In the genomic region with DNA sequence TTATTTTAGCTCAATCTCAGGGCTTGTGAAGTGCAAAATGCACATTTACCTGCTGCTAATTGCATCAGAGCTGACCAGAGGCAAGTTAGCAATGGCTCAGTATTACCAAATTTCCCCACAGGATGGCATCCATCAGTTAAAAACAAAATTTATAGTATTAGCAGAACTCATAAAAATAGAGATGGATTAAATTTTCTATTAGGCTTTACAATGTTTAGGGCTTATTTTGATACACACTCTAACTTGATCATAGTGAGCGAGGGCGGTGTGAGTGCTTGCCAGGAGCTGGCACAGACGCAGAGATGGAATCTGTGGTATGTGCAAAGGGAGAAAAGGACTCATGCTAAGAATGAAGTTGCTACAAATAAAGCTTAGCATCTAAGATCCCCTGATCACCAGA, we compare ENCODE assay signal across 13 cellular contexts.
DNase-seq lines count a peak whose midpoint lies in the region; ATAC-seq and TF ChIP-seq lines count a peak whose summit lies in the region.
"Had no signal": no experiment of that assay in that cellular context is flagged by ENCODE, and none has a peak within 500 bp of the region (broad histone marks: within the 10 kb centered on the region; RNA-seq: fewer than 3 reads in every experiment).

No MANE protein-coding gene starts in this region.

- H3K4me1 Mint-ChIP-seq in GM23338 = peaks cover 21% of the 10 kb centered on the region; the same call in 2 of the 3 replicates
- H3K4me1 Mint-ChIP-seq: activated naive CD4-positive, alpha-beta T cell treated with anti-CD3 and anti-CD28 coated beads, Interleukin-2, amount 50 U/mL, for 24 hours; stimulated activated naive B cell treated with anti-CD40 and anti-IgM and Interleukin-4, amounts not matched to agents 10 μg/mL and 1 μg/mL and 100 μg/mL, for 72 hours had no signal

- H3K9me3 Mint-ChIP-seq in GM23338 = no peaks in the 10 kb centered on the region; the same call in 2 of the 3 replicates
- H3K9me3 Mint-ChIP-seq: activated naive CD4-positive, alpha-beta T cell treated with anti-CD3 and anti-CD28 coated beads, Interleukin-2, amount 50 U/mL, for 24 hours had no signal

- no peak overlapping the region for H3K27ac Mint-ChIP-seq in GM23338
- H3K27ac Mint-ChIP-seq: activated naive CD4-positive, alpha-beta T cell treated with anti-CD3 and anti-CD28 coated beads, Interleukin-2, amount 50 U/mL, for 24 hours; stimulated activated naive B cell treated with anti-CD40 and anti-IgM and Interleukin-4, amounts not matched to agents 10 μg/mL and 1 μg/mL and 100 μg/mL, for 72 hours had no signal

- DNase-seq in GM23338 (ENCODE audit: low spot score) (peak; percentile 32), adipocyte (ENCODE audit: low read depth) (peak; percentile 47), left ventricle myocardium inferior (peak; percentile 20), sciatic nerve (ENCODE audit: low spot score) (no peak), omental fat pad (ENCODE audit: low spot score) (no peak), NCI-H187 (lab: John Stamatoyannopoulos, UW) (no peak)
- DNase-seq: activated CD4-positive, alpha-beta T cell treated with anti-CD3 and anti-CD28 coated beads for 48 hours; NCI-H1694 treated with DMSO at 0.1 percent for 48 hours; stimulated activated CD4-positive, alpha-beta T cell treated with anti-CD3 and anti-CD28 coated beads, Interleukin-15, amount 100 ng/mL, for 24 hours; stimulated activated naive B cell treated with anti-CD40 and anti-IgM and Interleukin-4, amounts not matched to agents 10 μg/mL and 1 μg/mL and 100 μg/mL, for 72 hours had no signal

- H3K4me3 ChIP-seq in GM23338 = no peak overlapping the region
- H3K4me3 ChIP-seq in adipocyte (ENCODE audit: low read length) = no peak overlapping the region
- H3K4me3 ChIP-seq in left ventricle myocardium inferior = no peak overlapping the region

- intact Hi-C loops in left ventricle myocardium inferior (cut with micrococcal nuclease) = no loop called here
- intact Hi-C loops in sciatic nerve (cut with DNase I) = no loop called here

- no peaks in the 10 kb centered on the region for H4K20me1 ChIP-seq in GM23338 (replicated peaks; ENCODE audit: insufficient read depth)

- H3K27ac ChIP-seq in GM23338 (ENCODE audit: low read depth) (no peak overlapping the region), left ventricle myocardium inferior (replicated peaks) (no peak overlapping the region)

- H3K36me3 ChIP-seq in GM23338 (ENCODE audit: insufficient read depth) (no peaks in the 10 kb centered on the region), adipocyte (ENCODE audit: control insufficient read depth, insufficient read depth, low read length, severe bottlenecking) (no peaks in the 10 kb centered on the region), left ventricle myocardium inferior (no peaks in the 10 kb centered on the region)

- H3K4me3 Mint-ChIP-seq in GM23338 = no peak overlapping the region
- H3K4me3 Mint-ChIP-seq: activated naive CD4-positive, alpha-beta T cell treated with anti-CD3 and anti-CD28 coated beads, Interleukin-2, amount 50 U/mL, for 24 hours; stimulated activated naive B cell treated with anti-CD40 and anti-IgM and Interleukin-4, amounts not matched to agents 10 μg/mL and 1 μg/mL and 100 μg/mL, for 72 hours had no signal

- H3F3A ChIP-seq in GM23338 (replicated peaks; ENCODE audit: low read depth) = no peaks in the 10 kb centered on the region

- no peak overlapping the region; the same call in 1 of the 2 replicates for H2AFZ ChIP-seq in GM23338

- H3K79me2 ChIP-seq in GM23338 (replicated peaks; ENCODE audit: insufficient read depth) = no peaks in the 10 kb centered on the region

- peaks cover 4% of the 10 kb centered on the region for H3K9me3 ChIP-seq in adipocyte (ENCODE audit: control insufficient read depth, low read length)
- no peaks in the 10 kb centered on the region for H3K9me3 ChIP-seq in left ventricle myocardium inferior (replicated peaks)

- no peaks in the 10 kb centered on the region; the same call in 2 of the 3 replicates for H3K36me3 Mint-ChIP-seq in GM23338 (ENCODE audit: low read depth)
- H3K36me3 Mint-ChIP-seq: activated naive CD4-positive, alpha-beta T cell treated with anti-CD3 and anti-CD28 coated beads, Interleukin-2, amount 50 U/mL, for 24 hours; stimulated activated naive B cell treated with anti-CD40 and anti-IgM and Interleukin-4, amounts not matched to agents 10 μg/mL and 1 μg/mL and 100 μg/mL, for 72 hours had no signal

- H3K27me3 ChIP-seq in GM23338 (ENCODE audit: insufficient read depth) = no peaks in the 10 kb centered on the region
- no peaks in the 10 kb centered on the region for H3K27me3 ChIP-seq in adipocyte (replicated peaks; ENCODE audit: control insufficient read depth, insufficient read depth, low read length)
- H3K27me3 ChIP-seq in left ventricle myocardium inferior (ENCODE audit: low read depth) = no peaks in the 10 kb centered on the region

- no peak overlapping the region for H3K9ac ChIP-seq in adipocyte (ENCODE audit: low read length)

- ATAC-seq in GM23338 = peak; percentile 61
- peak; percentile 56 for ATAC-seq in sciatic nerve
- ATAC-seq in GM21576 (IDR thresholded peaks at IDR 0.05; ENCODE audit: unreplicated experiment) = no peak
- ATAC-seq in omental fat pad (ENCODE audit: low FRiP score) = no peak
- no peak for ATAC-seq in HG02759 (IDR thresholded peaks at IDR 0.05; ENCODE audit: unreplicated experiment)
- ATAC-seq: stimulated activated naive B cell treated with anti-CD40 and anti-IgM and Interleukin-4, amounts not matched to agents 10 μg/mL and 1 μg/mL and 100 μg/mL, for 72 hours had no signal

- H3K27me3 Mint-ChIP-seq in GM23338 (ENCODE audit: insufficient read depth, low read depth, poor library complexity) = peaks cover 3% of the 10 kb centered on the region
- H3K27me3 Mint-ChIP-seq: activated naive CD4-positive, alpha-beta T cell treated with anti-CD3 and anti-CD28 coated beads, Interleukin-2, amount 50 U/mL, for 24 hours; stimulated activated naive B cell treated with anti-CD40 and anti-IgM and Interleukin-4, amounts not matched to agents 10 μg/mL and 1 μg/mL and 100 μg/mL, for 72 hours had no signal

- no peaks in the 10 kb centered on the region for H3K9me2 ChIP-seq in GM23338 (ENCODE audit: insufficient read depth)

- peaks cover 5% of the 10 kb centered on the region; the same call in 1 of the 2 replicates for H3K4me1 ChIP-seq in GM23338 (ENCODE audit: insufficient read depth)
- peaks cover 34% of the 10 kb centered on the region for H3K4me1 ChIP-seq in adipocyte (ENCODE audit: control insufficient read depth, insufficient read depth, low read length)
- peaks cover 24% of the 10 kb centered on the region for H3K4me1 ChIP-seq in left ventricle myocardium inferior

- H3K4me2 ChIP-seq in GM23338 = no peak overlapping the region

- TF ChIP-seq CTCF in GM23338 (conservative IDR thresholded peaks at IDR 0.05; ENCODE audit: low read depth in 2 of 2) (peak; percentile 27 to 35; a peak in 1 of 4 replicates), left ventricle myocardium inferior (IDR thresholded peaks at IDR 0.05; ENCODE audit: borderline replicate concordance) (peak; percentile 19), omental fat pad (IDR thresholded peaks at IDR 0.05) (no peak)

TF ChIP-seq in GM23338, 12 proteins besides CTCF, POLR2A, EP300 and RAD21 (continues in another document):
- no peak for TF ChIP-seq ZNF114 (CRISPR knock-in tag; IDR thresholded peaks at IDR 0.05)
- no peak for TF ChIP-seq POLR2AphosphoS5 (IDR thresholded peaks at IDR 0.05; ENCODE audit: low read depth)
- TF ChIP-seq JUNB (IDR thresholded peaks at IDR 0.05; ENCODE audit: unreplicated experiment) = no peak

Comparison
In these comparisons a context has a peak if more than half of its experiments do, and no peak if none do; other contexts are left out.
1. ATAC-seq: peak in GM23338 (single experiment) and sciatic nerve (single experiment); none in GM21576 (single experiment), omental fat pad (single experiment) and HG02759 (single experiment).
2. DNase-seq: peak in GM23338 (single experiment), adipocyte (single experiment) and left ventricle myocardium inferior (single experiment); none in sciatic nerve (single experiment), omental fat pad (single experiment) and NCI-H187 (0 of 2).
3. CTCF ChIP-seq: peak in GM23338 (2 of 2) and left ventricle myocardium inferior (single experiment); none in omental fat pad (0 of 3).